1 cellular context compared by ENCODE assay signal in the genomic region with DNA sequence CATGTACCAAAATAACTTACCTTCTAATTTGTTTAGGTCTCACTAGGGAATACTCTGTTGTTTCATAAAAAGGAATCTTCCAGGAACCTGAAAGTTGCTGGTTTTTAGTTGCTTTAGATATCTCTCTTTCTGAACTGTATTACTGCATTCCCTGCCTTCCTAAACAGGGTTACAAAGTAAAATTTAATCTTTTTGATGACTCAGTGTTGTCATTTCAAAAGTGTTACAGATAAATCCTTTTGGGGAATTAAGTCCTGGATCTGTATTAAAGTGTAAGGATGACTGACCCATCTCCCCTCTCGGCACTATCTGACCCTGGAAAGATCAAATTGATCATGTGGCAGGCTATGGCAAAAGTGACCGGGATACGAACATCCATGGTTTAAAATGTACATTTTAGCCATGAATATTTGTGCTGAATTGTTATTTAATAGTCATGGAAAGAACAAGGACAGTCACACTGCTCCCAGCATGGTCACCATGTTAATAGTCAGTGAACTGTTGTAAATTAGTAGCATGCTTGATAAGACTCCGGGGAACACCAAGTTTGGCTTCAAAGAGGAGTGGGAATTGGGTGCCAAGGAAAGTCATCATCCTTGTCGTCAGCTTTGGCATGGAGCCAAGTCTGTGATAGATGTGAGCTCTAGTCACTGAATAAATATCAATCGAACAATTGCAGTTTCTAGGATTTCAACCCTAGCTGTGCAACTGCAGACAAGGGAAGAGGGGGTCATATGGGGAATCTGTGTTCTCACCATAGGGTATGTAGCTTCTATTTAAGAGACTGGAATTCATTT.
TF ChIP-seq lines count a peak whose summit lies in the region.

No MANE protein-coding gene starts in this region.

TF ChIP-seq in endothelial cell of umbilical vein, 7 proteins besides CTCF, POLR2A, EP300 and RAD21:
- no peak for TF ChIP-seq POLR2AphosphoS5 (IDR thresholded peaks at IDR 0.05; ENCODE audit: insufficient read depth, low read depth, low read length)
- TF ChIP-seq EZH2 (IDR thresholded peaks at IDR 0.05; ENCODE audit: borderline replicate concordance, low read depth, low read length, severe bottlenecking): no peak
- TF ChIP-seq FOS (IDR thresholded peaks at IDR 0.05; ENCODE audit: borderline replicate concordance, insufficient read depth, low read length): no peak
- TF ChIP-seq MYC (IDR thresholded peaks at IDR 0.05; ENCODE audit: low read depth, low read length): no peak
- TF ChIP-seq GATA2 (IDR thresholded peaks at IDR 0.05; ENCODE audit: insufficient read depth, insufficient read length, low read depth, low read length): no peak
- no peak for TF ChIP-seq JUN (IDR thresholded peaks at IDR 0.05; ENCODE audit: borderline replicate concordance, insufficient read depth, insufficient read length, low read depth)
- TF ChIP-seq, protein P1, sequence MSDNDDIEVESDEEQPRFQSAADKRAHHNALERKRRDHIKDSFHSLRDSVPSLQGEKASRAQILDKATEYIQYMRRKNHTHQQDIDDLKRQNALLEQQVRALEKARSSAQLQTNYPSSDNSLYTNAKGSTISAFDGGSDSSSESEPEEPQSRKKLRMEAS (IDR thresholded peaks at IDR 0.05; ENCODE audit: insufficient read depth, insufficient read length): no peak
TF ChIP-seq in endothelial cell of umbilical vein: peak in this region for 0.
